Comparison of ENCODE assay signal across 10 cellular contexts in genomic region chr1:84598846-84599741, GRCh38. TPM values are rescaled to one million over a fixed set of nuclear protein-coding genes. Genes with fewer than 3 reads are reported as not detected.
DNase-seq lines count a peak whose midpoint lies in the region; ATAC-seq and TF ChIP-seq lines count a peak whose summit lies in the region.
"Had no signal": no experiment of that assay in that cellular context is flagged by ENCODE, and none has a peak within 500 bp of the region (broad histone marks: within the 10 kb centered on the region; RNA-seq: fewer than 3 reads in every experiment).

No MANE protein-coding gene starts in this region.

- TF ChIP-seq POLR2A in thyroid gland (IDR thresholded peaks at IDR 0.05) (no peak), adrenal gland (IDR thresholded peaks at IDR 0.05) (no peak)

- H3K4me1 ChIP-seq in SJSA1 (replicated peaks) (peaks cover 37% of the 10 kb centered on the region), thyroid gland (no peaks in the 10 kb centered on the region), endodermal cell (ENCODE audit: control insufficient read depth, insufficient read depth, low read length) (no peaks in the 10 kb centered on the region), adrenal gland (replicated peaks in 1 of 2) (no peaks in the 10 kb centered on the region)
- H3K4me1 ChIP-seq: BLaER1, right lobe of liver had no signal

- H3K36me3 ChIP-seq in SJSA1: no peaks in the 10 kb centered on the region
- no peaks in the 10 kb centered on the region for H3K36me3 ChIP-seq in thyroid gland
- no peaks in the 10 kb centered on the region for H3K36me3 ChIP-seq in endodermal cell (ENCODE audit: control insufficient read depth, insufficient read depth, low read length)
- H3K36me3 ChIP-seq in adrenal gland (replicated peaks in 1 of 2): no peaks in the 10 kb centered on the region
- H3K36me3 ChIP-seq: BLaER1, right lobe of liver had no signal

- H3K27me3 ChIP-seq in SJSA1 (replicated peaks) (no peaks in the 10 kb centered on the region), thyroid gland (no peaks in the 10 kb centered on the region), endodermal cell (ENCODE audit: control insufficient read depth, insufficient read depth, low read length, poor library complexity, severe bottlenecking) (no peaks in the 10 kb centered on the region), adrenal gland (no peaks in the 10 kb centered on the region)
- H3K27me3 ChIP-seq: BLaER1, right lobe of liver had no signal

- peaks cover 4% of the 10 kb centered on the region for H3K27me3 Mint-ChIP-seq in activated CD4-positive, alpha-beta T cell treated with anti-CD3 and anti-CD28 coated beads, Interleukin-2, amount 10 ng/mL, durations not matched to agents 24 days and 14 days
- H3K27me3 Mint-ChIP-seq in endodermal cell (ENCODE audit: insufficient read depth): no peaks in the 10 kb centered on the region

- intact Hi-C loops in activated CD4-positive, alpha-beta T cell treated with anti-CD3 and anti-CD28 coated beads, Interleukin-2, amount 10 ng/mL, durations not matched to agents 24 days and 14 days (cut with micrococcal nuclease): loop anchor here (1.0 kb wide), 2 partner anchors 20 to 25 kb away; partner anchors contain the start of gene CTBS
- intact Hi-C loops in thyroid gland (cut with DNase I): no loop called here
- intact Hi-C loops in adrenal gland (cut with DNase I): no loop called here

- peak; percentile 72 for ATAC-seq in HG02884 (IDR thresholded peaks at IDR 0.05; ENCODE audit: unreplicated experiment)

- H3K9ac ChIP-seq in endodermal cell (ENCODE audit: extremely low read depth, low read length, poor library complexity, severe bottlenecking): no peak overlapping the region
- H3K9ac ChIP-seq: BLaER1 had no signal

- TF ChIP-seq CTCF in thyroid gland (IDR thresholded peaks at IDR 0.05): no peak
- no peak for TF ChIP-seq CTCF in endodermal cell (conservative IDR thresholded peaks at IDR 0.05)
- TF ChIP-seq CTCF in adrenal gland (IDR thresholded peaks at IDR 0.05): no peak

- H3K9me3 Mint-ChIP-seq in activated CD4-positive, alpha-beta T cell treated with anti-CD3 and anti-CD28 coated beads, Interleukin-2, amount 10 ng/mL, durations not matched to agents 24 days and 14 days: peaks cover 20% of the 10 kb centered on the region
- H3K9me3 Mint-ChIP-seq in endodermal cell: peaks cover 39% of the 10 kb centered on the region

- H3K4me1 Mint-ChIP-seq in activated CD4-positive, alpha-beta T cell treated with anti-CD3 and anti-CD28 coated beads, Interleukin-2, amount 10 ng/mL, durations not matched to agents 24 days and 14 days: peaks cover 19% of the 10 kb centered on the region
- peaks cover 22% of the 10 kb centered on the region for H3K4me1 Mint-ChIP-seq in endodermal cell

- H3K4me3 ChIP-seq in SJSA1 (no peak overlapping the region), thyroid gland (replicated peaks in 1 of 3) (no peak overlapping the region), endodermal cell (ENCODE audit: low read length) (no peak overlapping the region), adrenal gland (no peak overlapping the region)
- H3K4me3 ChIP-seq: BLaER1, right lobe of liver had no signal

- H3K27ac Mint-ChIP-seq in activated CD4-positive, alpha-beta T cell treated with anti-CD3 and anti-CD28 coated beads, Interleukin-2, amount 10 ng/mL, durations not matched to agents 24 days and 14 days: peak overlapping the region; percentile 88
- H3K27ac Mint-ChIP-seq in endodermal cell: no peak overlapping the region

- H3K27ac ChIP-seq in SJSA1 (peak overlapping the region; percentile 34), thyroid gland (no peak overlapping the region), endodermal cell (ENCODE audit: low read depth, low read length) (no peak overlapping the region), adrenal gland (no peak overlapping the region)
- H3K27ac ChIP-seq: BLaER1, right lobe of liver had no signal

- no peaks in the 10 kb centered on the region for H3K36me3 Mint-ChIP-seq in activated CD4-positive, alpha-beta T cell treated with anti-CD3 and anti-CD28 coated beads, Interleukin-2, amount 10 ng/mL, durations not matched to agents 24 days and 14 days (ENCODE audit: low read depth)
- peaks cover 2% of the 10 kb centered on the region for H3K36me3 Mint-ChIP-seq in endodermal cell (ENCODE audit: low read depth)

- peak overlapping the region; percentile 51 for H3K4me3 Mint-ChIP-seq in activated CD4-positive, alpha-beta T cell treated with anti-CD3 and anti-CD28 coated beads, Interleukin-2, amount 10 ng/mL, durations not matched to agents 24 days and 14 days
- H3K4me3 Mint-ChIP-seq in endodermal cell: no peak overlapping the region

- 58% methylated on average over 5 of the region's 5 CpGs for WGBS in thyroid gland, 2 donors
- WGBS in endodermal cell (ENCODE audit: insufficient coverage in 1 of 2, insufficient read length in 1 of 2), 2 experiments: 79 to 85% methylated on average over 4 to 5 of the region's 5 CpGs
- 51 to 64% (median 58%) methylated on average over 5 of the region's 5 CpGs for WGBS in adrenal gland, 4 donors

- DNase-seq in activated CD4-positive, alpha-beta T cell treated with anti-CD3 and anti-CD28 coated beads, Interleukin-2, amount 10 ng/mL, durations not matched to agents 24 days and 14 days: no peak
- no peak for DNase-seq in activated CD4-positive, alpha-beta T cell treated with anti-CD3 and anti-CD28 coated beads, Interleukin-2, amount 50 U/mL, for 1 hour
- DNase-seq in SJSA1 (ENCODE audit: low read depth in 1 of 2, low spot score in 2 of 2) (peak in 1 of 2 experiments; percentile 62), kidney glomerular epithelial cell (lab: John Stamatoyannopoulos, UW) (peak; percentile 31), thyroid gland (no peak), endodermal cell (no peak), adrenal gland (no peak)
- DNase-seq: right lobe of liver had no signal

- H3K9me3 ChIP-seq in SJSA1 (replicated peaks): no peaks in the 10 kb centered on the region
- H3K9me3 ChIP-seq in thyroid gland: no peaks in the 10 kb centered on the region
- H3K9me3 ChIP-seq in endodermal cell (ENCODE audit: control insufficient read depth, low read length): peaks cover 15% of the 10 kb centered on the region
- no peaks in the 10 kb centered on the region for H3K9me3 ChIP-seq in adrenal gland (replicated peaks in 1 of 3)
- H3K9me3 ChIP-seq: right lobe of liver had no signal

RNA-seq across cellular contexts. Expression of gene CTBS, which starts 24.9 kb away (rescaled TPM):
- total RNA-seq in activated CD4-positive, alpha-beta T cell treated with anti-CD3 and anti-CD28 coated beads, Interleukin-2, amount 10 ng/mL, durations not matched to agents 24 days and 14 days: 13.1 and 13.9 TPM in 2 replicates
- total RNA-seq in SJSA1 (2014; rRNA removed; shearing (Covaris generic)): 22.2 and 22.9 TPM in 2 replicates
- total RNA-seq in thyroid gland (10 to 100 TPM; 14.9 to 24.1 (median 17.1) TPM), endodermal cell (10 to 100 TPM; 12.3 to 19.6 TPM), adrenal gland (10 to 100 TPM; 18.6 to 45.2 (median 29.5) TPM)
- 13.2 TPM for polyA plus RNA-seq in endodermal cell (2013, experiment 1 of 2)
- 12.3 TPM for polyA plus RNA-seq in endodermal cell (2013, experiment 2 of 2)
- 10 to 100 TPM in 1 of 3 donors, 1 to 10 TPM in 2; 6.3 to 34.0 (median 8.3) TPM for polyA plus RNA-seq in adrenal gland
